In genomic region chr17:4938069-4938491, GRCh38 we compare ENCODE assay signal across 1 cellular context.
TF ChIP-seq lines count a peak whose summit lies in the region.

No MANE protein-coding gene starts in this region.

TF ChIP-seq in SK-N-SH, 30 proteins besides CTCF, POLR2A, EP300 and RAD21:
- TF ChIP-seq ELF1 (IDR thresholded peaks at IDR 0.05) (no peak), NRF1 (IDR thresholded peaks at IDR 0.05; ENCODE audit: low read depth, low read length) (no peak), JUND (IDR thresholded peaks at IDR 0.05) (no peak), GABPA (IDR thresholded peaks at IDR 0.05; ENCODE audit: low read depth) (no peak), GATA2 (CRISPR knock-in tag; IDR thresholded peaks at IDR 0.05) (no peak), USF2 (IDR thresholded peaks at IDR 0.05; ENCODE audit: borderline replicate concordance, low read depth, low read length) (no peak), ZBTB33 (IDR thresholded peaks at IDR 0.05; ENCODE audit: borderline replicate concordance, low read depth) (no peak), CHD2 (IDR thresholded peaks at IDR 0.05; ENCODE audit: low read length, partially characterized antibody) (no peak), YY1 (IDR thresholded peaks at IDR 0.05; ENCODE audit: low read depth) (no peak), MEF2A (IDR thresholded peaks at IDR 0.05; ENCODE audit: borderline replicate concordance, low read depth) (no peak), SIN3A (IDR thresholded peaks at IDR 0.05; ENCODE audit: borderline replicate concordance, low read depth, low read length) (no peak), POLR2AphosphoS5 (IDR thresholded peaks at IDR 0.05; ENCODE audit: low read depth, low read length) (no peak), NFIC (IDR thresholded peaks at IDR 0.05; ENCODE audit: borderline replicate concordance) (no peak)
- TF ChIP-seq, protein P1, sequence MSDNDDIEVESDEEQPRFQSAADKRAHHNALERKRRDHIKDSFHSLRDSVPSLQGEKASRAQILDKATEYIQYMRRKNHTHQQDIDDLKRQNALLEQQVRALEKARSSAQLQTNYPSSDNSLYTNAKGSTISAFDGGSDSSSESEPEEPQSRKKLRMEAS (IDR thresholded peaks at IDR 0.05; ENCODE audit: low read depth), result no peak
- TF ChIP-seq, protein P2, sequence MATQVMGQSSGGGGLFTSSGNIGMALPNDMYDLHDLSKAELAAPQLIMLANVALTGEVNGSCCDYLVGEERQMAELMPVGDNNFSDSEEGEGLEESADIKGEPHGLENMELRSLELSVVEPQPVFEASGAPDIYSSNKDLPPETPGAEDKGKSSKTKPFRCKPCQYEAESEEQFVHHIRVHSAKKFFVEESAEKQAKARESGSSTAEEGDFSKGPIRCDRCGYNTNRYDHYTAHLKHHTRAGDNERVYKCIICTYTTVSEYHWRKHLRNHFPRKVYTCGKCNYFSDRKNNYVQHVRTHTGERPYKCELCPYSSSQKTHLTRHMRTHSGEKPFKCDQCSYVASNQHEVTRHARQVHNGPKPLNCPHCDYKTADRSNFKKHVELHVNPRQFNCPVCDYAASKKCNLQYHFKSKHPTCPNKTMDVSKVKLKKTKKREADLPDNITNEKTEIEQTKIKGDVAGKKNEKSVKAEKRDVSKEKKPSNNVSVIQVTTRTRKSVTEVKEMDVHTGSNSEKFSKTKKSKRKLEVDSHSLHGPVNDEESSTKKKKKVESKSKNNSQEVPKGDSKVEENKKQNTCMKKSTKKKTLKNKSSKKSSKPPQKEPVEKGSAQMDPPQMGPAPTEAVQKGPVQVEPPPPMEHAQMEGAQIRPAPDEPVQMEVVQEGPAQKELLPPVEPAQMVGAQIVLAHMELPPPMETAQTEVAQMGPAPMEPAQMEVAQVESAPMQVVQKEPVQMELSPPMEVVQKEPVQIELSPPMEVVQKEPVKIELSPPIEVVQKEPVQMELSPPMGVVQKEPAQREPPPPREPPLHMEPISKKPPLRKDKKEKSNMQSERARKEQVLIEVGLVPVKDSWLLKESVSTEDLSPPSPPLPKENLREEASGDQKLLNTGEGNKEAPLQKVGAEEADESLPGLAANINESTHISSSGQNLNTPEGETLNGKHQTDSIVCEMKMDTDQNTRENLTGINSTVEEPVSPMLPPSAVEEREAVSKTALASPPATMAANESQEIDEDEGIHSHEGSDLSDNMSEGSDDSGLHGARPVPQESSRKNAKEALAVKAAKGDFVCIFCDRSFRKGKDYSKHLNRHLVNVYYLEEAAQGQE (IDR thresholded peaks at IDR 0.05; ENCODE audit: low read depth, low read length), result no peak
